In the genomic region with DNA sequence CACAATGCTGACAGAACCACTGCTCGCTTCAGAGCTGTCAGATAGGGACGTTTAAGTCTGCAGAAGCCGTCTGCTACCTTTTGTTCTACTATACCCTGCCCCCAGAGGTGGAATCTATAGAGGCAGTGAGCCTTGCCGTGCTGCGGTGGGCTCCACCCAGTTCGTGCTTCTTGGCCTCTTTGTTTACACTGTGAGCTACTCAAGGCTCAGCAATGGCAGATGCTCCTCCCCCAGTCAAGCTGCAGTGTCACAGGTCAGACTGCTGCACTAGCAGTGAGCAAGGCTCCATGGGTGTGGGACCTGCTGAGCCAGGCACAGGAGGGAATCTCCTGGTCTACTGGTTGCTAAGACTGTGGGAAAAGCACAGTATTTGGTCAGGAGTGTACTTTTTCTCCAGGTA, we compare ENCODE assay signal across 1 cellular context.
TF ChIP-seq lines count a peak whose summit lies in the region.

No MANE protein-coding gene starts in this region.

TF ChIP-seq in GM23338, 12 proteins besides CTCF, POLR2A, EP300 and RAD21:
- TF ChIP-seq, protein P1, sequence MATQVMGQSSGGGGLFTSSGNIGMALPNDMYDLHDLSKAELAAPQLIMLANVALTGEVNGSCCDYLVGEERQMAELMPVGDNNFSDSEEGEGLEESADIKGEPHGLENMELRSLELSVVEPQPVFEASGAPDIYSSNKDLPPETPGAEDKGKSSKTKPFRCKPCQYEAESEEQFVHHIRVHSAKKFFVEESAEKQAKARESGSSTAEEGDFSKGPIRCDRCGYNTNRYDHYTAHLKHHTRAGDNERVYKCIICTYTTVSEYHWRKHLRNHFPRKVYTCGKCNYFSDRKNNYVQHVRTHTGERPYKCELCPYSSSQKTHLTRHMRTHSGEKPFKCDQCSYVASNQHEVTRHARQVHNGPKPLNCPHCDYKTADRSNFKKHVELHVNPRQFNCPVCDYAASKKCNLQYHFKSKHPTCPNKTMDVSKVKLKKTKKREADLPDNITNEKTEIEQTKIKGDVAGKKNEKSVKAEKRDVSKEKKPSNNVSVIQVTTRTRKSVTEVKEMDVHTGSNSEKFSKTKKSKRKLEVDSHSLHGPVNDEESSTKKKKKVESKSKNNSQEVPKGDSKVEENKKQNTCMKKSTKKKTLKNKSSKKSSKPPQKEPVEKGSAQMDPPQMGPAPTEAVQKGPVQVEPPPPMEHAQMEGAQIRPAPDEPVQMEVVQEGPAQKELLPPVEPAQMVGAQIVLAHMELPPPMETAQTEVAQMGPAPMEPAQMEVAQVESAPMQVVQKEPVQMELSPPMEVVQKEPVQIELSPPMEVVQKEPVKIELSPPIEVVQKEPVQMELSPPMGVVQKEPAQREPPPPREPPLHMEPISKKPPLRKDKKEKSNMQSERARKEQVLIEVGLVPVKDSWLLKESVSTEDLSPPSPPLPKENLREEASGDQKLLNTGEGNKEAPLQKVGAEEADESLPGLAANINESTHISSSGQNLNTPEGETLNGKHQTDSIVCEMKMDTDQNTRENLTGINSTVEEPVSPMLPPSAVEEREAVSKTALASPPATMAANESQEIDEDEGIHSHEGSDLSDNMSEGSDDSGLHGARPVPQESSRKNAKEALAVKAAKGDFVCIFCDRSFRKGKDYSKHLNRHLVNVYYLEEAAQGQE (IDR thresholded peaks at IDR 0.05; ENCODE audit: unreplicated experiment): no peak
- TF ChIP-seq EZH2 (IDR thresholded peaks at IDR 0.05; ENCODE audit: low read depth, unreplicated experiment) (no peak), NANOG (IDR thresholded peaks at IDR 0.05; ENCODE audit: borderline replicate concordance) (no peak), ETS1 (IDR thresholded peaks at IDR 0.05) (no peak)
TF ChIP-seq in GM23338: peak in this region for 0.
